ENCODE assay signal across 19 cellular contexts in the genomic region with DNA sequence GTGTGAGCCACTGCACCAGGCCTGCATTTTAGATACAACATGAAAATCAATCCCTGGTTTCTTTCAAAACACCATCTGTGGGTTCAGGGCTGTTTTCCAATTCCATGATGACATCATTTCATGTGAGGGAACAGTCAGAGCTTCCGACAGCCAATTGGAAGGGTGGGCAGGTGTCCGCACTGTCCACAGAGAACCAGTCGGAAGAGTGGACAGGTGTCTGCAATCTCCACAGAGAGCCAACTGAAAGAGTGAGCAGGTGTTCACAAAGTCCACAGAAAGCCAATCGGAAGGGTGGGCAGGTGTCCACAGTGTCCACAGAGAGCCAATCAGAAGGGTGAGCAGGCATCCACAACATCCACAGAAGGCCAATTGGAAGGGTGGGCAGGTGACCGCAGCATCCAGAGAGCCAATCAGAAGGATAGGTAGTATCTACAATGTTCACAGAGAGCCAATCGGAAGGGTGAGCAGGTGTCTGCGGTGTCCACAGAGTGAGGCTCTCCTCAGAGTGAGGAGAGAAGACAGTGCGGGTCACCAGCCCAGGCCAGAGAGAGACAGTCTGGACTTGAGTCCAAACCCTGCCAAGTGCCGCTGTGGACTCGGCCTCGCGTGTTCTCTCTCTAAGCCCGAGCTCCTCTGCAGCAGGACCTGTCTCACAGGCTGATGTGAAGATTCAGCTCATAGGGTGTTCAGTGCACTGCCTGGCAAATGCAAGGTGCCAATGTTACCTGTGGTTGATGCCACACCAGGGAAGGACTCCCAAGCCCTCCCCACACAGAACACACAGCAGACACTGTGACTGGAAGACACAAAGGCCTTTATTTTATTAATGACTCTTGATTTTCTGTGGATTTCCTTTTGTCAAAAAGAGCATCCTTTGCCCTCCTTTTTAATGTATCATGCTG. TPM values are rescaled to one million over a fixed set of nuclear protein-coding genes. Genes with fewer than 3 reads are reported as not detected.
A peak's percentile ranks its signal among the peaks of the same experiment; 100 is the strongest.
DNase-seq lines count a peak whose midpoint lies in the region; ATAC-seq and TF ChIP-seq lines count a peak whose summit lies in the region.
"Had no signal": no experiment of that assay in that cellular context is flagged by ENCODE, and none has a peak within 500 bp of the region (broad histone marks: within the 10 kb centered on the region; RNA-seq: fewer than 3 reads in every experiment).

No MANE protein-coding gene starts in this region.

- intact Hi-C loops in dorsolateral prefrontal cortex (cut with DNase I) = loop anchor here in 1 of 2 donors (5.0 kb wide), 1 partner anchor 49 kb away; no protein-coding TSS in a partner anchor
- intact Hi-C loops in sciatic nerve (cut with DNase I) = no loop called here

- H3K4me3 ChIP-seq in dorsolateral prefrontal cortex = peak overlapping the region in 47 of 59 donors; percentile 1 to 62 (median 30)
- H3K4me3 ChIP-seq: HAP-1, lower lobe of right lung, MG63 had no signal

- ATAC-seq in sciatic nerve (no peak), HG02884 (IDR thresholded peaks at IDR 0.05; ENCODE audit: unreplicated experiment) (no peak), HG03108 (IDR thresholded peaks at IDR 0.05; ENCODE audit: unreplicated experiment) (no peak)
- ATAC-seq: effector memory CD8-positive, alpha-beta T cell; lower lobe of right lung had no signal

- peaks cover 0 to 6% (median 0%) of the 10 kb centered on the region in 45 donors for H3K27me3 ChIP-seq in dorsolateral prefrontal cortex
- H3K27me3 ChIP-seq: MG63 had no signal

- TF ChIP-seq CTCF in dorsolateral prefrontal cortex (IDR thresholded peaks at IDR 0.05 in 54 of 56, conservative IDR thresholded peaks at IDR 0.05 in 2 of 56; ENCODE audit: low read depth in 1 of 56, partially characterized antibody in 56 of 56) = no peak

- peak overlapping the region in 52 of 59 donors; percentile 9 to 88 (median 63) for H3K27ac ChIP-seq in dorsolateral prefrontal cortex
- H3K27ac ChIP-seq: lower lobe of right lung, VCaP had no signal

- DNase-seq in NCI-H146 (lab: John Stamatoyannopoulos, UW) (peak; percentile 42), NCI-H146 treated with DMSO at 0.1 percent for 48 hours (lab: John Stamatoyannopoulos, UW; ENCODE audit: unreplicated experiment) (no peak), NCI-H774 (lab: John Stamatoyannopoulos, UW) (peak; percentile 84), dorsolateral prefrontal cortex (peak in 5 of 10 donors; percentile 30 to 77 (median 48)), sciatic nerve (ENCODE audit: low spot score) (peak; percentile 33), NOMO-1 treated with dmso at 0.1 percent for 144 hours (lab: John Stamatoyannopoulos, UW; ENCODE audit: unreplicated experiment) (no peak)
- DNase-seq: 8988T; activated CD8-positive, alpha-beta memory T cell treated with anti-CD3 and anti-CD28 coated beads, Interleukin-2, amount 50 U/mL, for 48 hours; effector memory CD8-positive, alpha-beta T cell; GF-D8; lower lobe of right lung; MG63; NCI-H187; stimulated activated naive CD4-positive, alpha-beta T cell treated with Interleukin-2 at 50 U/mL for 16 hours; T-helper 2 cell had no signal

RNA-seq across cellular contexts. Expression of gene DLL1, which starts 57.3 kb away (rescaled TPM):
- total RNA-seq in dorsolateral prefrontal cortex (10 to 100 TPM in 104 of 120 experiments, 1 to 10 TPM in 16; 4.7 to 47.2 (median 15.7) TPM), sciatic nerve (15.4 TPM)

Comparison
In these comparisons a context has a peak if more than half of its experiments do, and no peak if none do; other contexts are left out.
1. DNase-seq: peak in NCI-H146 (single experiment), NCI-H774 (single experiment) and sciatic nerve (single experiment); none in NCI-H146 treated with DMSO at 0.1 percent for 48 hours (single experiment) and NOMO-1 treated with dmso at 0.1 percent for 144 hours (single experiment).